In genomic region chr17:1563786-1564613, GRCh38 we compare ENCODE assay signal across 10 cellular contexts. TPM values are rescaled to one million over a fixed set of nuclear protein-coding genes. Genes with fewer than 3 reads are reported as not detected.
DNase-seq lines count a peak whose midpoint lies in the region; ATAC-seq lines count a peak whose summit lies in the region.
"Had no signal": no experiment of that assay in that cellular context is flagged by ENCODE, and none has a peak within 500 bp of the region (broad histone marks: within the 10 kb centered on the region; RNA-seq: fewer than 3 reads in every experiment).

No MANE protein-coding gene starts in this region.

- H3K9me3 Mint-ChIP-seq in activated CD4-positive, alpha-beta memory T cell treated with anti-CD3 and anti-CD28 coated beads, Interleukin-2, amount 10 ng/mL, durations not matched to agents 7 days and 5 days, result no peaks in the 10 kb centered on the region
- H3K9me3 Mint-ChIP-seq in naive thymus-derived CD8-positive, alpha-beta T cell, result no peaks in the 10 kb centered on the region

- ATAC-seq in naive thymus-derived CD8-positive, alpha-beta T cell, result no peak
- no peak for ATAC-seq in GM18498 (IDR thresholded peaks at IDR 0.05; ENCODE audit: unreplicated experiment)
- ATAC-seq: gastrocnemius medialis had no signal

- H3K4me1 Mint-ChIP-seq in activated CD4-positive, alpha-beta memory T cell treated with anti-CD3 and anti-CD28 coated beads, Interleukin-2, amount 10 ng/mL, durations not matched to agents 7 days and 5 days, result peaks cover 51% of the 10 kb centered on the region
- H3K4me1 Mint-ChIP-seq in naive thymus-derived CD8-positive, alpha-beta T cell, result peaks cover 26 to 55% (median 49%) of the 10 kb centered on the region in 4 donors

- no peak overlapping the region for H3K27ac Mint-ChIP-seq in activated CD4-positive, alpha-beta memory T cell treated with anti-CD3 and anti-CD28 coated beads, Interleukin-2, amount 10 ng/mL, durations not matched to agents 7 days and 5 days
- H3K27ac Mint-ChIP-seq in naive thymus-derived CD8-positive, alpha-beta T cell, result peak overlapping the region in 9 of 10 donors; percentile 44 to 88 (median 79)

- peak overlapping the region; percentile 59 for H3K4me3 Mint-ChIP-seq in activated CD4-positive, alpha-beta memory T cell treated with anti-CD3 and anti-CD28 coated beads, Interleukin-2, amount 10 ng/mL, durations not matched to agents 7 days and 5 days
- H3K4me3 Mint-ChIP-seq in naive thymus-derived CD8-positive, alpha-beta T cell, result peak overlapping the region; percentile 64 to 87 (median 81)

- POLR2A ChIA-PET in activated CD4-positive, alpha-beta memory T cell treated with anti-CD3 and anti-CD28 coated beads, Interleukin-2, amount 10 ng/mL, durations not matched to agents 7 days and 5 days (lab: Charles Lee), result no interaction called here
- POLR2A ChIA-PET in naive thymus-derived CD8-positive, alpha-beta T cell (lab: Charles Lee), result interaction anchor here (0.9 kb wide), 1 partner anchor 64 kb away, joined by 3 read pairs; no protein-coding TSS in a partner anchor

- H3K27me3 Mint-ChIP-seq in activated CD4-positive, alpha-beta memory T cell treated with anti-CD3 and anti-CD28 coated beads, Interleukin-2, amount 10 ng/mL, durations not matched to agents 7 days and 5 days, result peaks cover 6% of the 10 kb centered on the region
- no peaks in the 10 kb centered on the region for H3K27me3 Mint-ChIP-seq in naive thymus-derived CD8-positive, alpha-beta T cell

- peak; percentile 7 for DNase-seq in COLO668 (lab: John Stamatoyannopoulos, UW; ENCODE audit: unreplicated experiment)
- DNase-seq in HuH-7 (ENCODE audit: low spot score), result peak; percentile 34
- DNase-seq in activated CD4-positive, alpha-beta memory T cell treated with anti-CD3 and anti-CD28 coated beads, Interleukin-2, amount 10 ng/mL, durations not matched to agents 7 days and 5 days, result no peak
- no peak for DNase-seq in naive thymus-derived CD8-positive, alpha-beta T cell
- DNase-seq in MV-4-11 (lab: John Stamatoyannopoulos, UW), result no peak
- no peak for DNase-seq in NCI-H2081 (lab: John Stamatoyannopoulos, UW)
- DNase-seq: cortex of kidney, gastrocnemius medialis, transverse colon had no signal

- no peaks in the 10 kb centered on the region for H3K36me3 Mint-ChIP-seq in activated CD4-positive, alpha-beta memory T cell treated with anti-CD3 and anti-CD28 coated beads, Interleukin-2, amount 10 ng/mL, durations not matched to agents 7 days and 5 days (ENCODE audit: low read depth)
- no peaks in the 10 kb centered on the region for H3K36me3 Mint-ChIP-seq in naive thymus-derived CD8-positive, alpha-beta T cell

- CTCF ChIA-PET in activated CD4-positive, alpha-beta memory T cell treated with anti-CD3 and anti-CD28 coated beads, Interleukin-2, amount 10 ng/mL, durations not matched to agents 7 days and 5 days (lab: Charles Lee), result interaction anchor here (0.8 kb wide), 1 partner anchor 54 kb away, joined by 5 read pairs; no protein-coding TSS in a partner anchor

RNA-seq across cellular contexts. Expression of gene PITPNA, which starts 1.4 kb away (rescaled TPM):
- 10 to 100 TPM; 46.4 to 47.8 TPM for total RNA-seq in activated CD4-positive, alpha-beta memory T cell treated with anti-CD3 and anti-CD28 coated beads, Interleukin-2, amount 10 ng/mL, durations not matched to agents 7 days and 5 days
- total RNA-seq in naive thymus-derived CD8-positive, alpha-beta T cell, result 10 to 100 TPM; 38.1 to 41.2 TPM
- 10 to 100 TPM; 20.5 to 30.3 (median 29.7) TPM for polyA plus RNA-seq in naive thymus-derived CD8-positive, alpha-beta T cell

RNA-seq across cellular contexts. Expression of gene INPP5K, which starts 47.6 kb away (rescaled TPM):
- 10 to 100 TPM; 52.4 to 58.1 TPM for total RNA-seq in activated CD4-positive, alpha-beta memory T cell treated with anti-CD3 and anti-CD28 coated beads, Interleukin-2, amount 10 ng/mL, durations not matched to agents 7 days and 5 days
- total RNA-seq in naive thymus-derived CD8-positive, alpha-beta T cell, result 10 to 100 TPM; 92.3 to 93.8 TPM
- polyA plus RNA-seq in naive thymus-derived CD8-positive, alpha-beta T cell, result 10 to 100 TPM; 62.0 to 75.4 (median 70.5) TPM

Comparison
In these comparisons a context has a peak if more than half of its experiments do, and no peak if none do; other contexts are left out.
1. DNase-seq: peak in COLO668 (single experiment) and HuH-7 (single experiment); none in activated CD4-positive, alpha-beta memory T cell treated with anti-CD3 and anti-CD28 coated beads, Interleukin-2, amount 10 ng/mL, durations not matched to agents 7 days and 5 days (single experiment), naive thymus-derived CD8-positive, alpha-beta T cell (0 of 10), MV-4-11 (single experiment) and NCI-H2081 (0 of 2).